In genomic region chr9:106890621-106891020, GRCh38 we compare ENCODE assay signal across 19 cellular contexts. TPM values are rescaled to one million over a fixed set of nuclear protein-coding genes. Genes with fewer than 3 reads are reported as not detected.
A peak's percentile ranks its signal among the peaks of the same experiment; 100 is the strongest.
DNase-seq lines count a peak whose midpoint lies in the region; ATAC-seq and TF ChIP-seq lines count a peak whose summit lies in the region.
"Had no signal": no experiment of that assay in that cellular context is flagged by ENCODE, and none has a peak within 500 bp of the region (broad histone marks: within the 10 kb centered on the region; RNA-seq: fewer than 3 reads in every experiment).

No MANE protein-coding gene starts in this region.

- H3K27me3 ChIP-seq in mammary epithelial cell (ENCODE audit: insufficient read depth, low read length) (no peaks in the 10 kb centered on the region), mesendoderm (ENCODE audit: insufficient read depth, low read length, poor library complexity) (no peaks in the 10 kb centered on the region)
- H3K27me3 ChIP-seq: dorsolateral prefrontal cortex, esophagus muscularis mucosa, SJCRH30, spleen, testis had no signal

- H3K4me2 ChIP-seq in mammary epithelial cell (ENCODE audit: insufficient read depth, low read depth, low read length) = no peak overlapping the region
- H3K4me2 ChIP-seq in mesendoderm (ENCODE audit: low read length) = no peak overlapping the region

- no peak overlapping the region for H2BK120ac ChIP-seq in mesendoderm (ENCODE audit: low read depth, low read length)

- H3K56ac ChIP-seq in mesendoderm (ENCODE audit: low read length) = no peak overlapping the region

- no peak overlapping the region for H2AK5ac ChIP-seq in mesendoderm (ENCODE audit: low read length)

- no peak overlapping the region for H2BK15ac ChIP-seq in mesendoderm (replicated peaks; ENCODE audit: low read depth)

- H3K79me1 ChIP-seq in mesendoderm (ENCODE audit: low read length) = peaks cover 6% of the 10 kb centered on the region

- H3K4me3 ChIP-seq in mammary epithelial cell (replicated peaks in 1 of 3; ENCODE audit: insufficient read depth in 1 of 3, low read depth in 2 of 3, low read length in 3 of 3) = no peak overlapping the region
- no peak overlapping the region for H3K4me3 ChIP-seq in mesendoderm (ENCODE audit: low read length)
- H3K4me3 ChIP-seq: dorsolateral prefrontal cortex, esophagus muscularis mucosa, SJCRH30, spleen, testis had no signal

- peak overlapping the region; percentile 0 for H4K5ac ChIP-seq in mesendoderm (ENCODE audit: low read length)

- in situ Hi-C loops in mammary epithelial cell (cut with MboI; ENCODE audit: low sequenced_read_pairs in 2 of 2) = no loop called here

- no peak overlapping the region for H3K23ac ChIP-seq in mesendoderm (ENCODE audit: low read length)

- H3K27ac Mint-ChIP-seq in MCF 10A (ENCODE audit: low read depth, unreplicated experiment) (peak overlapping the region; percentile 91), chondrocyte (ENCODE audit: unreplicated experiment) (peak overlapping the region; percentile 95)
- H3K27ac Mint-ChIP-seq: activated B cell treated with CpG ODN at 0.5 μM for 24 hours; CD14-positive monocyte; natural killer cell treated with Interleukin-12 subunit alpha and Interleukin-12 subunit beta and Interleukin-15 and Interleukin-18, amount 100 ng/mL, for 72 hours; T-helper 17 cell had no signal

- H3K27me3 Mint-ChIP-seq in MCF 10A (ENCODE audit: insufficient read depth, unreplicated experiment) (no peaks in the 10 kb centered on the region), chondrocyte (ENCODE audit: low read depth) (no peaks in the 10 kb centered on the region)
- H3K27me3 Mint-ChIP-seq: activated B cell treated with CpG ODN at 0.5 μM for 24 hours; natural killer cell treated with Interleukin-12 subunit alpha and Interleukin-12 subunit beta and Interleukin-15 and Interleukin-18, amount 100 ng/mL, for 72 hours; T-helper 17 cell had no signal

- H3K4me3 Mint-ChIP-seq in MCF 10A (ENCODE audit: unreplicated experiment) = no peak overlapping the region
- H3K4me3 Mint-ChIP-seq in chondrocyte (ENCODE audit: unreplicated experiment) = no peak overlapping the region
- H3K4me3 Mint-ChIP-seq: activated B cell treated with CpG ODN at 0.5 μM for 24 hours; CD14-positive monocyte; natural killer cell treated with Interleukin-12 subunit alpha and Interleukin-12 subunit beta and Interleukin-15 and Interleukin-18, amount 100 ng/mL, for 72 hours; T-helper 17 cell had no signal

- H3K9me3 ChIP-seq in mammary epithelial cell (replicated peaks; ENCODE audit: insufficient read depth, low read length) = no peaks in the 10 kb centered on the region
- H3K9me3 ChIP-seq: esophagus muscularis mucosa, SJCRH30, spleen, testis had no signal

- DNase-seq in MCF 10A (ENCODE audit: unreplicated experiment) (peak; percentile 86), mammary epithelial cell (no peak), chondrocyte (ENCODE audit: low spot score) (no peak), mesendoderm (no peak), activated gamma-delta T cell (lab: John Stamatoyannopoulos, UW) (no peak), AG08395 (ENCODE audit: low spot score) (no peak), hippocampal formation (lab: John Stamatoyannopoulos, UW) (no peak)
- DNase-seq: ACHN, activated B cell treated with CpG ODN at 0.5 μM for 24 hours, DMS153, dorsolateral prefrontal cortex, SJCRH30, spleen, T-helper 17 cell, testis had no signal

- H3K27ac ChIP-seq in mammary epithelial cell (ENCODE audit: insufficient read depth, low read depth, low read length) (no peak overlapping the region), mesendoderm (ENCODE audit: low read depth, low read length) (no peak overlapping the region)
- H3K27ac ChIP-seq: dorsolateral prefrontal cortex, esophagus muscularis mucosa, SJCRH30, spleen, testis had no signal

- ATAC-seq in HG03196 (IDR thresholded peaks at IDR 0.05; ENCODE audit: unreplicated experiment) = no peak
- ATAC-seq: natural killer cell treated with Interleukin-12 subunit alpha and Interleukin-12 subunit beta and Interleukin-15 and Interleukin-18, amount 100 ng/mL, for 72 hours; T-helper 17 cell had no signal

- peaks cover 76% of the 10 kb centered on the region for H3K4me1 ChIP-seq in mammary epithelial cell (ENCODE audit: insufficient read depth, low read length)
- peaks cover 18% of the 10 kb centered on the region for H3K4me1 ChIP-seq in mesendoderm (ENCODE audit: control insufficient read depth, low read depth, low read length)
- H3K4me1 ChIP-seq: testis had no signal

- no peak overlapping the region for H4K8ac ChIP-seq in mesendoderm (ENCODE audit: low read depth, low read length)

- H3K36me3 Mint-ChIP-seq in MCF 10A (ENCODE audit: insufficient read depth, unreplicated experiment) = peaks cover 6% of the 10 kb centered on the region
- H3K36me3 Mint-ChIP-seq in chondrocyte (ENCODE audit: low read depth) = no peaks in the 10 kb centered on the region
- H3K36me3 Mint-ChIP-seq: CD14-positive monocyte; natural killer cell treated with Interleukin-12 subunit alpha and Interleukin-12 subunit beta and Interleukin-15 and Interleukin-18, amount 100 ng/mL, for 72 hours had no signal

- intact Hi-C loops in MCF 10A (cut with micrococcal nuclease) (no loop called here), mammary epithelial cell (cut with micrococcal nuclease) (no loop called here)

- POLR2A ChIA-PET in MCF 10A (lab: Yijun Ruan, JAX) = interaction anchor here (1.6 to 15.0 kb wide), 4 partner anchors 9 to 28 kb away, joined by 3 to 710 read pairs (median 172); partner anchors contain the start of gene ZNF462

- dilution Hi-C loops in mammary epithelial cell (cut with HindIII; ENCODE audit: low sequenced_read_pairs) = loop anchor here (5.0 kb wide), 1 partner anchor 82 kb away; no protein-coding TSS in a partner anchor

- no peak overlapping the region for H3K9ac ChIP-seq in mammary epithelial cell (ENCODE audit: insufficient read depth, low read length)
- H3K9ac ChIP-seq in mesendoderm (ENCODE audit: low read length) = no peak overlapping the region

- no peak for TF ChIP-seq CTCF in MCF 10A (IDR thresholded peaks at IDR 0.05; ENCODE audit: unreplicated experiment)
- no peak for TF ChIP-seq CTCF in mammary epithelial cell (conservative IDR thresholded peaks at IDR 0.05 in 1 of 2, IDR thresholded peaks at IDR 0.05 in 1 of 2; ENCODE audit: extremely low read depth in 1 of 2, insufficient read depth in 1 of 2, low read depth in 1 of 2, low read length in 2 of 2)
- no peak for TF ChIP-seq CTCF in chondrocyte (IDR thresholded peaks at IDR 0.05)

- H2AFZ ChIP-seq in mammary epithelial cell (ENCODE audit: low read depth, low read length) = no peak overlapping the region

- H3K9me3 Mint-ChIP-seq in MCF 10A (ENCODE audit: unreplicated experiment) (no peaks in the 10 kb centered on the region), chondrocyte (ENCODE audit: low read depth) (no peaks in the 10 kb centered on the region)
- H3K9me3 Mint-ChIP-seq: activated B cell treated with CpG ODN at 0.5 μM for 24 hours; natural killer cell treated with Interleukin-12 subunit alpha and Interleukin-12 subunit beta and Interleukin-15 and Interleukin-18, amount 100 ng/mL, for 72 hours had no signal

- H3K18ac ChIP-seq in mesendoderm (ENCODE audit: low read length) = no peak overlapping the region

- H3K4ac ChIP-seq in mesendoderm (ENCODE audit: low read depth, low read length) = no peak overlapping the region

- H3K36me3 ChIP-seq in mammary epithelial cell (ENCODE audit: insufficient read depth, low read length) (no peaks in the 10 kb centered on the region), mesendoderm (ENCODE audit: control insufficient read depth, insufficient read depth, low read length) (no peaks in the 10 kb centered on the region)
- H3K36me3 ChIP-seq: esophagus muscularis mucosa, SJCRH30, spleen had no signal

- H4K20me1 ChIP-seq in mammary epithelial cell (ENCODE audit: insufficient read depth, low read length) = no peaks in the 10 kb centered on the region

- no peak overlapping the region for H2BK5ac ChIP-seq in mesendoderm (ENCODE audit: low read length)

- H3K79me2 ChIP-seq in mammary epithelial cell (ENCODE audit: insufficient read depth, low read length) (peaks cover 79% of the 10 kb centered on the region), mesendoderm (ENCODE audit: control insufficient read depth, insufficient read depth, low read length) (peaks cover 36% of the 10 kb centered on the region)

- CTCF ChIA-PET in MCF 10A (lab: Yijun Ruan, JAX) = interaction anchor here (1.0 to 10.0 kb wide), 4 partner anchors 12 to 32 kb away, joined by 3 to 121 read pairs (median 4); partner anchors contain the start of gene ZNF462
- CTCF ChIA-PET in mammary epithelial cell (lab: Charles Lee; ENCODE audit: low non-redundant PET) = no interaction called here

- H3K4me1 Mint-ChIP-seq in MCF 10A (ENCODE audit: insufficient read depth, unreplicated experiment) (peaks cover 69% of the 10 kb centered on the region), chondrocyte (ENCODE audit: low read depth) (peaks cover 78% of the 10 kb centered on the region)
- H3K4me1 Mint-ChIP-seq: activated B cell treated with CpG ODN at 0.5 μM for 24 hours, CD14-positive monocyte, T-helper 17 cell had no signal

- BruUV-seq in MCF 10A (replicated peaks; lab: Mats Ljungman, UMichigan) (no TSS peak), mammary epithelial cell (replicated peaks; lab: Mats Ljungman, UMichigan) (no TSS peak)

- WGBS in mammary epithelial cell (ENCODE audit: low coverage, missing lambda C conversion rate) = 55% methylated on average over 3 of the region's 3 CpGs
- no CpG with 5 or more reads among the region's 3 CpGs for WGBS in mesendoderm (ENCODE audit: extremely low coverage, insufficient coverage, low lambda C conversion rate)

RNA-seq across cellular contexts. Expression of gene ZNF462, which starts 27.7 kb away (rescaled TPM):
- total RNA-seq in MCF 10A (2022) (45.7 and 47.2 TPM in 2 replicates), mammary epithelial cell (10 to 100 TPM; 28.0 to 43.9 TPM), chondrocyte (25.8 to 53.6 TPM (median 33.3 TPM) in 3 replicates)
- 9.1 TPM for polyA plus RNA-seq in mammary epithelial cell
- 178 TPM for polyA minus RNA-seq in mammary epithelial cell
- 11.5 TPM for polyA plus RNA-seq in mesendoderm (2013, experiment 1 of 2)
- polyA plus RNA-seq in mesendoderm (2013, experiment 2 of 2) = 11.7 TPM
- total RNA-seq: activated B cell treated with CpG ODN at 0.5 μM for 24 hours had no signal
- polyA plus RNA-seq: CD14-positive monocyte had no signal
